9 cellular contexts compared by ENCODE assay signal in the genomic region with DNA sequence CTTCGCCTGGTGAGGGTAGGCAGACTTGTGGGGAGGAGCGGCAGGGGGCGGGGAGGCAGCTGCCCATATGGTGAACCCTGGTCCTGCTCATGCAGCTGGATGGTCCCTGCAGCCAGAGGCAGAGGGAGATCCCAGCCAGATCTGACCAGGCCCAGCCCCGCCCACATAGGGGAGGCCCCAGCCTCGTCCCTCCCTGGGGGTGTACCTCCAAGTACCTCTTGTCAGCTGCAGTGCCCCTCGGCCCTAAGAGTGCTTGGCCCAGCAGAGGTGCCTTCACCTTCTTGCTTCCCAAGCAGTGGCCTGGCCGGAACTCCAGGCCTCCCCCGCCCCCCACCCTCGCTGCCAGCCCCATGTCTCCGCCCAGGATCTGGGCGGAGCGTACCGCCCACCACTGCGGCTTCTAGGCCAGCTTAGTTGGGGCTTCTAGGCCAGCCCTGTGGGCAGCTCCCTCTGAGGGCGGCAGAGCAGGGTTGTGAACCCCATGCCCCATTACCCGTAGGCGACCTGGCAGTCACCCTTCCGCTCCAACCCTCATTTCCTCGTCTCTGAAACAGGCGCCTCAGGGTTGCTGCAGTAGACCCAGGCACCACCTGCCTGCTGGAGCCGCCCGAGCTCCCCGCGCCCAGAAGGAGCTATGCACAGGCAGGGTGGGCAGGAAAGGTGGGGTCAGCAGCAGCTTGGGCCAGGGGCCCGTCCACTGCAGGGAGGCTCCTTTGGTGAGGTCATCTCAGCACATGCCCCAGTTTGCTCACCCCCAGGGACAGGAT. TPM values are rescaled to one million over a fixed set of nuclear protein-coding genes. Genes with fewer than 3 reads are reported as not detected.
A peak's percentile ranks its signal among the peaks of the same experiment; 100 is the strongest.
DNase-seq lines count a peak whose midpoint lies in the region; ATAC-seq, FAIRE-seq and TF ChIP-seq lines count a peak whose summit lies in the region.
"Had no signal": no experiment of that assay in that cellular context is flagged by ENCODE, and none has a peak within 500 bp of the region (broad histone marks: within the 10 kb centered on the region; RNA-seq: fewer than 3 reads in every experiment).

A gene with protein sequence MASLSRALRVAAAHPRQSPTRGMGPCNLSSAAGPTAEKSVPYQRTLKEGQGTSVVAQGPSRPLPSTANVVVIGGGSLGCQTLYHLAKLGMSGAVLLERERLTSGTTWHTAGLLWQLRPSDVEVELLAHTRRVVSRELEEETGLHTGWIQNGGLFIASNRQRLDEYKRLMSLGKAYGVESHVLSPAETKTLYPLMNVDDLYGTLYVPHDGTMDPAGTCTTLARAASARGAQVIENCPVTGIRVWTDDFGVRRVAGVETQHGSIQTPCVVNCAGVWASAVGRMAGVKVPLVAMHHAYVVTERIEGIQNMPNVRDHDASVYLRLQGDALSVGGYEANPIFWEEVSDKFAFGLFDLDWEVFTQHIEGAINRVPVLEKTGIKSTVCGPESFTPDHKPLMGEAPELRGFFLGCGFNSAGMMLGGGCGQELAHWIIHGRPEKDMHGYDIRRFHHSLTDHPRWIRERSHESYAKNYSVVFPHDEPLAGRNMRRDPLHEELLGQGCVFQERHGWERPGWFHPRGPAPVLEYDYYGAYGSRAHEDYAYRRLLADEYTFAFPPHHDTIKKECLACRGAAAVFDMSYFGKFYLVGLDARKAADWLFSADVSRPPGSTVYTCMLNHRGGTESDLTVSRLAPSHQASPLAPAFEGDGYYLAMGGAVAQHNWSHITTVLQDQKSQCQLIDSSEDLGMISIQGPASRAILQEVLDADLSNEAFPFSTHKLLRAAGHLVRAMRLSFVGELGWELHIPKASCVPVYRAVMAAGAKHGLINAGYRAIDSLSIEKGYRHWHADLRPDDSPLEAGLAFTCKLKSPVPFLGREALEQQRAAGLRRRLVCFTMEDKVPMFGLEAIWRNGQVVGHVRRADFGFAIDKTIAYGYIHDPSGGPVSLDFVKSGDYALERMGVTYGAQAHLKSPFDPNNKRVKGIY (minus strand): TSS at position 314 of the 767 bp plus-strand sequence. CDS start 4,179 bp downstream, outside the sequence.

- H3K36me3 ChIP-seq in SJSA1, result no peaks in the 10 kb centered on the region

- H3K4me1 ChIP-seq in SJSA1 (replicated peaks), result peaks cover 8% of the 10 kb centered on the region

- peaks cover 6% of the 10 kb centered on the region for H3K27me3 Mint-ChIP-seq in brain

- TF ChIP-seq POLR2A in H54 (IDR thresholded peaks at IDR 0.05; ENCODE audit: low read depth, low read length), result no peak

- H3K4me3 ChIP-seq in SJSA1, result peak within 1 kb of the TSS; percentile 21; the same call in 1 of the 2 replicates

- H3K27ac ChIP-seq in SJSA1, result no peak within 1 kb of the TSS
- H3K27ac ChIP-seq: epithelial cell of prostate had no signal

- H3K4me3 Mint-ChIP-seq in brain, result peak within 1 kb of the TSS in 4 of 5 experiments; percentile 36 to 74 (median 58)

- no peaks in the 10 kb centered on the region for H3K36me3 Mint-ChIP-seq in brain

- ATAC-seq in HG03159 (IDR thresholded peaks at IDR 0.05; ENCODE audit: unreplicated experiment), result no peak

- H3K27ac Mint-ChIP-seq in brain, result peak within 1 kb of the TSS in 3 of 5 experiments; percentile 13 to 92 (median 84)

- H3K9me3 ChIP-seq in SJSA1 (replicated peaks), result no peaks in the 10 kb centered on the region

- no peak for FAIRE-seq in H54 (lab: Jason Lieb, UNC)

- H3K27me3 ChIP-seq in SJSA1 (replicated peaks), result 0 out of 2 replicates have a peak, but pooled peaks cover under 1% of the 10 kb centered on the region

- no peak for TF ChIP-seq CTCF in brain (conservative IDR thresholded peaks at IDR 0.05)

- DNase-seq in AG20443 (ENCODE audit: low spot score) (peak; percentile 90), H54 (ENCODE audit: insufficient read length, low spot score) (peak; percentile 93), SJSA1 (ENCODE audit: low read depth in 1 of 2, low spot score in 2 of 2) (peak; percentile 19 to 60), iris pigment epithelial cell (ENCODE audit: low read depth) (peak; percentile 38), KG1 (lab: John Stamatoyannopoulos, UW) (no peak)
- DNase-seq in stimulated activated CD4-positive, alpha-beta T cell treated with anti-CD3 and anti-CD28 coated beads, Interleukin-12 subunit alpha, Interleukin-12 subunit beta, amount 100 ng/mL, for 4 hours, result peak; percentile 30

- H3K9me3 Mint-ChIP-seq in brain, result no peaks in the 10 kb centered on the region

- peaks cover 40% of the 10 kb centered on the region for H3K4me1 Mint-ChIP-seq in brain

RNA-seq across cellular contexts. Expression of the gene that starts here (rescaled TPM):
- 15.3 and 20.9 TPM in 2 replicates for total RNA-seq in SJSA1 (2014; rRNA removed; shearing (Covaris generic))
- polyA plus RNA-seq in brain (ENCODE audit: insufficient read depth, low read depth, low replicate concordance), result 4.7 TPM
